In the genomic region with DNA sequence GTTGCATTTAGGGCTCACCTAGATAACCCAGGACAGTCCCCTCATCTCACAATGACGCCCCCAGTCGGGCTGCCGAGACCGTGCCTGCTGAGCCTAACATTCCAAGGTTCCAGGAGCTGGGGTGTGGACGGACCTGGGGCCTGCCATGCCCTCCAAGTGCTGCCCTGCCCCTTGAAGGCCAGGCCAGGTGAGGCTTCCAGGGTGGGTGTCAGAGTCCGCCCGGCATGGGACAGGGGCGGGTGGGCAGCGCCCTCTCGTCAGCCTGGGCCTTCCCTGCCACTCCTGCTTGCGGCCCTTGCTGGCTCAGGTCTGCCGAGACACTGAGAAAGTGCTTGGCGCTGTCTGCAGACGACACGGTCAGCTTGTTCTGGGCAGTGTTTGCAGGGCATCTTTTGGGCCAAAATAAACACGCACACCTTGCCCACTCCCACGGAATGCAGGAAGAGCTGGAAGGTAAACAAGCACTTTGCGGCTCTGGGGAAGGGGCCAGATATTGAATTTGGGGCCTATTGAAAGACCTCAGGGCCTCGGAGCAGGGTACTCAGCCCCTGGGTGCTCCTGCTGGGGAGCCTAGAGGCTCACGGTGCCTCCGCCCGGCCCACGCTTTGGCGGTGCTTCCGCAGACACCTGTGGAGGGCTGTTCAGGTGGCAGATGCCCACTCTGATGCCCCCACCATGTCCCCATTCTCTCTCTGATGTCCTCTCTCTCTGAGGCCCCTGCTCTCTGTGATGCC, we compare ENCODE assay signal across 1 cellular context.
TF ChIP-seq lines count a peak whose summit lies in the region.

No MANE protein-coding gene starts in this region.

TF ChIP-seq in IMR-90, 13 proteins besides CTCF, POLR2A, EP300 and RAD21 (continued from another document):
- no peak for TF ChIP-seq MXI1 (IDR thresholded peaks at IDR 0.05; ENCODE audit: borderline replicate concordance, low read depth, low read length)
- no peak for TF ChIP-seq FOS (IDR thresholded peaks at IDR 0.05; ENCODE audit: low read depth, low read length)
- TF ChIP-seq MAFK (IDR thresholded peaks at IDR 0.05; ENCODE audit: low read depth, low read length): no peak
- TF ChIP-seq BHLHE40 (IDR thresholded peaks at IDR 0.05; ENCODE audit: low read depth, low read length): no peak
